In genomic region chr19:4390862-4391693, GRCh38 we compare ENCODE assay signal across 9 cellular contexts. TPM values are rescaled to one million over a fixed set of nuclear protein-coding genes. Genes with fewer than 3 reads are reported as not detected.
DNase-seq lines count a peak whose midpoint lies in the region; ATAC-seq and TF ChIP-seq lines count a peak whose summit lies in the region.
"Had no signal": no experiment of that assay in that cellular context is flagged by ENCODE, and none has a peak within 500 bp of the region (broad histone marks: within the 10 kb centered on the region; RNA-seq: fewer than 3 reads in every experiment).

No MANE protein-coding gene starts in this region.

- DNase-seq in activated T-cell treated with anti-CD3 and anti-CD28 coated beads, Interleukin-2, amount 50 U/mL, for 24 hours, result no peak
- no peak for DNase-seq in activated T-cell treated with anti-CD3 and anti-CD28 coated beads, Interleukin-2, amount 50 U/mL, for 72 hours
- DNase-seq in coronary artery (ENCODE audit: low spot score), result no peak
- DNase-seq in mesendoderm, result no peak
- DNase-seq in tibial artery, result peak in 1 of 2 donors; percentile 65
- DNase-seq in NCI-H187 (lab: John Stamatoyannopoulos, UW), result no peak
- DNase-seq in SIG-M5 (lab: John Stamatoyannopoulos, UW), result no peak
- DNase-seq in GM10248 (ENCODE audit: extremely low spot score), result no peak
- DNase-seq: MG63 had no signal

- POLR2A ChIA-PET in GM10248 (lab: Yijun Ruan, JAX), result interaction anchor here (0.6 kb wide), 1 partner anchor 114 kb away, joined by 3 read pairs; no protein-coding TSS in a partner anchor

- H3K23ac ChIP-seq in mesendoderm (ENCODE audit: low read length), result no peak overlapping the region

- no peak overlapping the region for H2AK5ac ChIP-seq in mesendoderm (ENCODE audit: low read length)

- no peaks in the 10 kb centered on the region for H3K27me3 Mint-ChIP-seq in activated T-cell treated with anti-CD3 and anti-CD28 coated beads, Interleukin-2, amount 50 U/mL, for 24 hours
- no peaks in the 10 kb centered on the region for H3K27me3 Mint-ChIP-seq in activated T-cell treated with anti-CD3 and anti-CD28 coated beads, Interleukin-2, amount 50 U/mL, for 72 hours (ENCODE audit: low read depth)

- peaks cover 18% of the 10 kb centered on the region for H3K4me1 ChIP-seq in mesendoderm (ENCODE audit: control insufficient read depth, low read depth, low read length)
- peaks cover 0 to 75% (median 57%) of the 10 kb centered on the region in 4 donors for H3K4me1 ChIP-seq in tibial artery

- peak overlapping the region in 1 of 2 donors; percentile 84 for H3K27ac ChIP-seq in coronary artery
- peak overlapping the region; percentile 65 for H3K27ac ChIP-seq in mesendoderm (ENCODE audit: low read depth, low read length)
- H3K27ac ChIP-seq in tibial artery, result peak overlapping the region; percentile 45 to 52

- no peaks in the 10 kb centered on the region for H3K9me3 ChIP-seq in tibial artery
- H3K9me3 ChIP-seq: MG63 had no signal

- H3K18ac ChIP-seq in mesendoderm (ENCODE audit: low read length), result peak overlapping the region; percentile 4

- no peak overlapping the region for H3K4me3 Mint-ChIP-seq in activated T-cell treated with anti-CD3 and anti-CD28 coated beads, Interleukin-2, amount 50 U/mL, for 24 hours
- H3K4me3 Mint-ChIP-seq in activated T-cell treated with anti-CD3 and anti-CD28 coated beads, Interleukin-2, amount 50 U/mL, for 72 hours, result no peak overlapping the region

- H2BK120ac ChIP-seq in mesendoderm (ENCODE audit: low read depth, low read length), result no peak overlapping the region

- intact Hi-C loops in tibial artery (cut with DNase I; ENCODE audit: low total_unique reads), result no loop called here

- H3K27me3 ChIP-seq in mesendoderm (ENCODE audit: insufficient read depth, low read length, poor library complexity) (no peaks in the 10 kb centered on the region), tibial artery (no peaks in the 10 kb centered on the region)
- H3K27me3 ChIP-seq: MG63 had no signal

- peaks cover 50% of the 10 kb centered on the region for H3K4me1 Mint-ChIP-seq in activated T-cell treated with anti-CD3 and anti-CD28 coated beads, Interleukin-2, amount 50 U/mL, for 24 hours (ENCODE audit: low read depth)
- H3K4me1 Mint-ChIP-seq in activated T-cell treated with anti-CD3 and anti-CD28 coated beads, Interleukin-2, amount 50 U/mL, for 72 hours (ENCODE audit: low read depth), result peaks cover 44% of the 10 kb centered on the region

- H3K79me1 ChIP-seq in mesendoderm (ENCODE audit: low read length), result peaks cover 40% of the 10 kb centered on the region

- H3K9ac ChIP-seq in mesendoderm (ENCODE audit: low read length), result peak overlapping the region; percentile 48

- no peak overlapping the region for H2BK15ac ChIP-seq in mesendoderm (replicated peaks; ENCODE audit: low read depth)

- no peaks in the 10 kb centered on the region for H3K9me3 Mint-ChIP-seq in activated T-cell treated with anti-CD3 and anti-CD28 coated beads, Interleukin-2, amount 50 U/mL, for 24 hours
- H3K9me3 Mint-ChIP-seq in activated T-cell treated with anti-CD3 and anti-CD28 coated beads, Interleukin-2, amount 50 U/mL, for 72 hours, result no peaks in the 10 kb centered on the region

- H3K4me3 ChIP-seq in coronary artery (peak overlapping the region; percentile 35), mesendoderm (ENCODE audit: low read length) (no peak overlapping the region), tibial artery (peak overlapping the region in 1 of 2 donors; percentile 3)
- H3K4me3 ChIP-seq: MG63 had no signal

- no peak overlapping the region for H3K4ac ChIP-seq in mesendoderm (ENCODE audit: low read depth, low read length)

- no peak for ATAC-seq in activated T-cell treated with anti-CD3 and anti-CD28 coated beads, Interleukin-2, amount 50 U/mL, for 72 hours (replicated peaks in 1 of 2)

- H3K36me3 ChIP-seq in mesendoderm (ENCODE audit: control insufficient read depth, insufficient read depth, low read length), result peaks cover 1% of the 10 kb centered on the region
- H3K36me3 ChIP-seq in tibial artery, result peaks cover 0 to 11% (median 8%) of the 10 kb centered on the region in 3 donors

- no peak overlapping the region for H4K8ac ChIP-seq in mesendoderm (ENCODE audit: low read depth, low read length)

- no CpG with 5 or more reads among the region's 23 CpGs for WGBS in mesendoderm (ENCODE audit: extremely low coverage, insufficient coverage, low lambda C conversion rate)

- peaks cover 53% of the 10 kb centered on the region for H3K79me2 ChIP-seq in mesendoderm (ENCODE audit: control insufficient read depth, insufficient read depth, low read length)

- peak overlapping the region; percentile 65 for H3K27ac Mint-ChIP-seq in activated T-cell treated with anti-CD3 and anti-CD28 coated beads, Interleukin-2, amount 50 U/mL, for 24 hours
- no peak overlapping the region for H3K27ac Mint-ChIP-seq in activated T-cell treated with anti-CD3 and anti-CD28 coated beads, Interleukin-2, amount 50 U/mL, for 72 hours

- TF ChIP-seq CTCF in coronary artery (IDR thresholded peaks at IDR 0.05), result no peak
- no peak for TF ChIP-seq CTCF in tibial artery (IDR thresholded peaks at IDR 0.05)
- no peak for TF ChIP-seq CTCF in GM10248 (IDR thresholded peaks at IDR 0.05; ENCODE audit: control extremely low read depth, extremely low read depth, low read depth, missing control alignments)

- peaks cover 67% of the 10 kb centered on the region for H3K36me3 Mint-ChIP-seq in activated T-cell treated with anti-CD3 and anti-CD28 coated beads, Interleukin-2, amount 50 U/mL, for 24 hours (ENCODE audit: low read depth)
- peaks cover 6% of the 10 kb centered on the region in 2 donors for H3K36me3 Mint-ChIP-seq in activated T-cell treated with anti-CD3 and anti-CD28 coated beads, Interleukin-2, amount 50 U/mL, for 72 hours (ENCODE audit: insufficient read depth in 2 of 2)

- H3K4me2 ChIP-seq in mesendoderm (ENCODE audit: low read length), result peak overlapping the region; percentile 80

- H3K56ac ChIP-seq in mesendoderm (ENCODE audit: low read length), result peak overlapping the region; percentile 71

- CTCF ChIA-PET in GM10248 (lab: Yijun Ruan, JAX), result interaction anchor here (0.9 to 2.4 kb wide), 3 partner anchors 10 to 16 kb away, joined by 3 to 14 read pairs (median 3); partner anchors contain the start of gene SH3GL1

- no peak overlapping the region for H4K5ac ChIP-seq in mesendoderm (ENCODE audit: low read length)

- peak overlapping the region; percentile 31 for H2BK5ac ChIP-seq in mesendoderm (ENCODE audit: low read length)

RNA-seq across cellular contexts. Expression of gene SH3GL1, which starts 9.3 kb away (rescaled TPM):
- 10 to 100 TPM; 40.6 TPM for total RNA-seq in activated T-cell treated with anti-CD3 and anti-CD28 coated beads, Interleukin-2, amount 50 U/mL, for 72 hours
- 103 TPM for polyA plus RNA-seq in mesendoderm (2013, experiment 1 of 2)
- 105 TPM for polyA plus RNA-seq in mesendoderm (2013, experiment 2 of 2)

RNA-seq across cellular contexts. Expression of gene CHAF1A, which starts 11.4 kb away (rescaled TPM):
- 10 to 100 TPM; 74.0 to 79.7 TPM for total RNA-seq in activated T-cell treated with anti-CD3 and anti-CD28 coated beads, Interleukin-2, amount 50 U/mL, for 72 hours
- 107 TPM for polyA plus RNA-seq in mesendoderm (2013, experiment 1 of 2)
- 110 TPM for polyA plus RNA-seq in mesendoderm (2013, experiment 2 of 2)

RNA-seq across cellular contexts. Expression of gene MPND, which starts 47.7 kb away (rescaled TPM):
- total RNA-seq in activated T-cell treated with anti-CD3 and anti-CD28 coated beads, Interleukin-2, amount 50 U/mL, for 72 hours, result 10 to 100 TPM in 1 of 2 donors, 1 to 10 TPM in 1; 9.7 to 10.3 TPM
- 10.3 TPM for polyA plus RNA-seq in mesendoderm (2013, experiment 1 of 2)
- polyA plus RNA-seq in mesendoderm (2013, experiment 2 of 2), result 10.5 TPM

RNA-seq across cellular contexts. Expression of gene STAP2, which starts 52.5 kb away (rescaled TPM):
- 10 to 100 TPM in 1 of 2 donors, 1 to 10 TPM in 1; 8.3 to 10.0 TPM for total RNA-seq in activated T-cell treated with anti-CD3 and anti-CD28 coated beads, Interleukin-2, amount 50 U/mL, for 72 hours
- 29.0 TPM for polyA plus RNA-seq in mesendoderm (2013, experiment 1 of 2)
- 28.2 TPM for polyA plus RNA-seq in mesendoderm (2013, experiment 2 of 2)
